8 cellular contexts compared by ENCODE assay signal in the genomic region with DNA sequence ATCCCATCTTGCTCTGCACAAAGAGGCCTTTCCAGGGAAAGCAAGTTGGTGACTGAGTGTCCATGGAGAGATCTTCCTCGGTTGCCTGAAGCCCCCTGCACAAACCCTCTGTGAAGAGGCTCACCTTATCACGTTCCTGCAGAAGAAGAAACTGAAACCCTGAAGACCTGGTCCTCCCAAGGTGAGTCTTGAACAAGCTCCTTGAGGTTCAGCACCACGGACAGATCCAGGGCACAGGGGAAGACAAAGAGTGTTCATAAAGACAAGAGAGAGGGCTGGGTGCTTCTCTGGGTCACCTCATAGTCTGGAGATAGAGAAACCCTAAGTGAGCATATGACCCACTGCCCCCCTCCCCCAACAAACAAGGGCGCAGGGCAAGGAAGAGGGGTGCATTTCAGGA. TPM values are rescaled to one million over a fixed set of nuclear protein-coding genes. Genes with fewer than 3 reads are reported as not detected.
DNase-seq lines count a peak whose midpoint lies in the region; ATAC-seq and TF ChIP-seq lines count a peak whose summit lies in the region.

No MANE protein-coding gene starts in this region.

- peaks cover 20% of the 10 kb centered on the region for H3K27me3 ChIP-seq in CD4-positive, alpha-beta T cell (ENCODE audit: control insufficient read depth, insufficient read depth, low read length)
- H3K27me3 ChIP-seq in hepatocyte: peaks cover 3% of the 10 kb centered on the region

- no peak overlapping the region for H3K27ac Mint-ChIP-seq in CD4-positive, alpha-beta T cell

- 12% methylated on average over 4 of the region's 4 CpGs for WGBS in hepatocyte (ENCODE audit: low lambda C conversion rate, missing lambda C conversion rate)

- TF ChIP-seq RAD21 in Ishikawa (IDR thresholded peaks at IDR 0.05; ENCODE audit: low read depth): no peak

- H4K20me1 ChIP-seq in hepatocyte (ENCODE audit: insufficient read depth, poor library complexity, severe bottlenecking): no peaks in the 10 kb centered on the region

- H3K27ac ChIP-seq in CD4-positive, alpha-beta T cell (ENCODE audit: low read depth, low read length): no peak overlapping the region
- no peak overlapping the region for H3K27ac ChIP-seq in hepatocyte

- no peaks in the 10 kb centered on the region for H3K4me1 Mint-ChIP-seq in CD4-positive, alpha-beta T cell (ENCODE audit: low read depth)

- no peak for ATAC-seq in CD4-positive, alpha-beta T cell (ENCODE audit: poor library complexity)
- no peak for ATAC-seq in stimulated activated naive CD8-positive, alpha-beta T cell treated with anti-CD3 and anti-CD28 coated beads, Interleukin-15, Interleukin-2, amounts not matched to agents 100 U/mL and 50 U/mL, for 24 hours

- peaks cover 65% of the 10 kb centered on the region for H3K27me3 Mint-ChIP-seq in CD4-positive, alpha-beta T cell

- no peaks in the 10 kb centered on the region for H3K9me2 ChIP-seq in hepatocyte (replicated peaks; ENCODE audit: insufficient read depth)

- TF ChIP-seq CTCF in CD4-positive, alpha-beta T cell (IDR thresholded peaks at IDR 0.05): no peak
- no peak for TF ChIP-seq CTCF in hepatocyte (IDR thresholded peaks at IDR 0.05; ENCODE audit: poor library complexity)

- CTCF ChIA-PET in CD4-positive, alpha-beta T cell (lab: Charles Lee): no interaction called here

- no peak overlapping the region for H3K4me2 ChIP-seq in hepatocyte

- no peaks in the 10 kb centered on the region for H3K79me2 ChIP-seq in hepatocyte

- intact Hi-C loops in CD4-positive, alpha-beta T cell (cut with DNase I, micrococcal nuclease): no loop called here

- POLR2A ChIA-PET in CD4-positive, alpha-beta T cell (lab: Charles Lee): no interaction called here

- H3K36me3 Mint-ChIP-seq in CD4-positive, alpha-beta T cell (ENCODE audit: low read depth): no peaks in the 10 kb centered on the region

- H3K9me3 Mint-ChIP-seq in CD4-positive, alpha-beta T cell: peaks cover 2% of the 10 kb centered on the region

- H3K9me3 ChIP-seq in CD4-positive, alpha-beta T cell (ENCODE audit: control insufficient read depth, low read length): no peaks in the 10 kb centered on the region
- H3K9me3 ChIP-seq in hepatocyte (ENCODE audit: low read depth): no peaks in the 10 kb centered on the region

- DNase-seq in CD4-positive, alpha-beta T cell: peak; percentile 1 to 41 (median 19)
- peak; percentile 27 for DNase-seq in activated CD8-positive, alpha-beta memory T cell treated with anti-CD3 and anti-CD28 coated beads, Interleukin-2, amount 50 U/mL, for 4 hours
- DNase-seq in hepatocyte (ENCODE audit: low spot score): peak; percentile 86
- peak; percentile 60 for DNase-seq in stimulated activated naive CD8-positive, alpha-beta T cell treated with anti-CD3 and anti-CD28 coated beads, Interleukin-15, Interleukin-2, amounts not matched to agents 100 U/mL and 50 U/mL, for 24 hours
- DNase-seq in effector CD8-positive, alpha-beta T cell (lab: John Stamatoyannopoulos, UW): no peak
- DNase-seq in NCI-H1092 (lab: John Stamatoyannopoulos, UW): no peak
- DNase-seq in NCI-H187 treated with DMSO at 0.1 percent for 48 hours (lab: John Stamatoyannopoulos, UW): no peak

- no peak overlapping the region for H3K4me3 ChIP-seq in hepatocyte

- H3K4me3 Mint-ChIP-seq in CD4-positive, alpha-beta T cell: no peak overlapping the region

- H2AFZ ChIP-seq in hepatocyte: no peak overlapping the region

- TF ChIP-seq EP300 in Ishikawa (IDR thresholded peaks at IDR 0.05; ENCODE audit: borderline replicate concordance): no peak

- no peaks in the 10 kb centered on the region for H3K36me3 ChIP-seq in hepatocyte (replicated peaks; ENCODE audit: insufficient read depth, low read depth)

- no peaks in the 10 kb centered on the region for H3K4me1 ChIP-seq in hepatocyte (ENCODE audit: insufficient read depth)

TF ChIP-seq in Ishikawa, 13 proteins besides CTCF, POLR2A, EP300 and RAD21:
- no peak for TF ChIP-seq TEAD4 (IDR thresholded peaks at IDR 0.05)
- TF ChIP-seq, protein P1, sequence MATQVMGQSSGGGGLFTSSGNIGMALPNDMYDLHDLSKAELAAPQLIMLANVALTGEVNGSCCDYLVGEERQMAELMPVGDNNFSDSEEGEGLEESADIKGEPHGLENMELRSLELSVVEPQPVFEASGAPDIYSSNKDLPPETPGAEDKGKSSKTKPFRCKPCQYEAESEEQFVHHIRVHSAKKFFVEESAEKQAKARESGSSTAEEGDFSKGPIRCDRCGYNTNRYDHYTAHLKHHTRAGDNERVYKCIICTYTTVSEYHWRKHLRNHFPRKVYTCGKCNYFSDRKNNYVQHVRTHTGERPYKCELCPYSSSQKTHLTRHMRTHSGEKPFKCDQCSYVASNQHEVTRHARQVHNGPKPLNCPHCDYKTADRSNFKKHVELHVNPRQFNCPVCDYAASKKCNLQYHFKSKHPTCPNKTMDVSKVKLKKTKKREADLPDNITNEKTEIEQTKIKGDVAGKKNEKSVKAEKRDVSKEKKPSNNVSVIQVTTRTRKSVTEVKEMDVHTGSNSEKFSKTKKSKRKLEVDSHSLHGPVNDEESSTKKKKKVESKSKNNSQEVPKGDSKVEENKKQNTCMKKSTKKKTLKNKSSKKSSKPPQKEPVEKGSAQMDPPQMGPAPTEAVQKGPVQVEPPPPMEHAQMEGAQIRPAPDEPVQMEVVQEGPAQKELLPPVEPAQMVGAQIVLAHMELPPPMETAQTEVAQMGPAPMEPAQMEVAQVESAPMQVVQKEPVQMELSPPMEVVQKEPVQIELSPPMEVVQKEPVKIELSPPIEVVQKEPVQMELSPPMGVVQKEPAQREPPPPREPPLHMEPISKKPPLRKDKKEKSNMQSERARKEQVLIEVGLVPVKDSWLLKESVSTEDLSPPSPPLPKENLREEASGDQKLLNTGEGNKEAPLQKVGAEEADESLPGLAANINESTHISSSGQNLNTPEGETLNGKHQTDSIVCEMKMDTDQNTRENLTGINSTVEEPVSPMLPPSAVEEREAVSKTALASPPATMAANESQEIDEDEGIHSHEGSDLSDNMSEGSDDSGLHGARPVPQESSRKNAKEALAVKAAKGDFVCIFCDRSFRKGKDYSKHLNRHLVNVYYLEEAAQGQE (IDR thresholded peaks at IDR 0.05; ENCODE audit: low read depth): peak; percentile 93

RNA-seq across cellular contexts. Expression of a gene that starts 21.7 kb away (rescaled TPM):
- not detected for total RNA-seq in CD4-positive, alpha-beta T cell
- total RNA-seq in hepatocyte: not detected in 2 replicates
- polyA plus RNA-seq in hepatocyte: not detected in 2 replicates

Comparison
In these comparisons a context has a peak if more than half of its experiments do, and no peak if none do; other contexts are left out.
1. DNase-seq: peak in CD4-positive, alpha-beta T cell (10 of 10), activated CD8-positive, alpha-beta memory T cell treated with anti-CD3 and anti-CD28 coated beads, Interleukin-2, amount 50 U/mL, for 4 hours (single experiment), hepatocyte (single experiment) and stimulated activated naive CD8-positive, alpha-beta T cell treated with anti-CD3 and anti-CD28 coated beads, Interleukin-15, Interleukin-2, amounts not matched to agents 100 U/mL and 50 U/mL, for 24 hours (single experiment); none in effector CD8-positive, alpha-beta T cell (single experiment), NCI-H1092 (single experiment) and NCI-H187 treated with DMSO at 0.1 percent for 48 hours (single experiment).